In genomic region chr1:82838066-82838465, GRCh38 we compare ENCODE assay signal across 1 cellular context.
TF ChIP-seq lines count a peak whose summit lies in the region.

No MANE protein-coding gene starts in this region.

TF ChIP-seq in H1, 55 proteins besides CTCF, POLR2A, EP300 and RAD21 (continued from another document):
- TF ChIP-seq, protein P1, sequence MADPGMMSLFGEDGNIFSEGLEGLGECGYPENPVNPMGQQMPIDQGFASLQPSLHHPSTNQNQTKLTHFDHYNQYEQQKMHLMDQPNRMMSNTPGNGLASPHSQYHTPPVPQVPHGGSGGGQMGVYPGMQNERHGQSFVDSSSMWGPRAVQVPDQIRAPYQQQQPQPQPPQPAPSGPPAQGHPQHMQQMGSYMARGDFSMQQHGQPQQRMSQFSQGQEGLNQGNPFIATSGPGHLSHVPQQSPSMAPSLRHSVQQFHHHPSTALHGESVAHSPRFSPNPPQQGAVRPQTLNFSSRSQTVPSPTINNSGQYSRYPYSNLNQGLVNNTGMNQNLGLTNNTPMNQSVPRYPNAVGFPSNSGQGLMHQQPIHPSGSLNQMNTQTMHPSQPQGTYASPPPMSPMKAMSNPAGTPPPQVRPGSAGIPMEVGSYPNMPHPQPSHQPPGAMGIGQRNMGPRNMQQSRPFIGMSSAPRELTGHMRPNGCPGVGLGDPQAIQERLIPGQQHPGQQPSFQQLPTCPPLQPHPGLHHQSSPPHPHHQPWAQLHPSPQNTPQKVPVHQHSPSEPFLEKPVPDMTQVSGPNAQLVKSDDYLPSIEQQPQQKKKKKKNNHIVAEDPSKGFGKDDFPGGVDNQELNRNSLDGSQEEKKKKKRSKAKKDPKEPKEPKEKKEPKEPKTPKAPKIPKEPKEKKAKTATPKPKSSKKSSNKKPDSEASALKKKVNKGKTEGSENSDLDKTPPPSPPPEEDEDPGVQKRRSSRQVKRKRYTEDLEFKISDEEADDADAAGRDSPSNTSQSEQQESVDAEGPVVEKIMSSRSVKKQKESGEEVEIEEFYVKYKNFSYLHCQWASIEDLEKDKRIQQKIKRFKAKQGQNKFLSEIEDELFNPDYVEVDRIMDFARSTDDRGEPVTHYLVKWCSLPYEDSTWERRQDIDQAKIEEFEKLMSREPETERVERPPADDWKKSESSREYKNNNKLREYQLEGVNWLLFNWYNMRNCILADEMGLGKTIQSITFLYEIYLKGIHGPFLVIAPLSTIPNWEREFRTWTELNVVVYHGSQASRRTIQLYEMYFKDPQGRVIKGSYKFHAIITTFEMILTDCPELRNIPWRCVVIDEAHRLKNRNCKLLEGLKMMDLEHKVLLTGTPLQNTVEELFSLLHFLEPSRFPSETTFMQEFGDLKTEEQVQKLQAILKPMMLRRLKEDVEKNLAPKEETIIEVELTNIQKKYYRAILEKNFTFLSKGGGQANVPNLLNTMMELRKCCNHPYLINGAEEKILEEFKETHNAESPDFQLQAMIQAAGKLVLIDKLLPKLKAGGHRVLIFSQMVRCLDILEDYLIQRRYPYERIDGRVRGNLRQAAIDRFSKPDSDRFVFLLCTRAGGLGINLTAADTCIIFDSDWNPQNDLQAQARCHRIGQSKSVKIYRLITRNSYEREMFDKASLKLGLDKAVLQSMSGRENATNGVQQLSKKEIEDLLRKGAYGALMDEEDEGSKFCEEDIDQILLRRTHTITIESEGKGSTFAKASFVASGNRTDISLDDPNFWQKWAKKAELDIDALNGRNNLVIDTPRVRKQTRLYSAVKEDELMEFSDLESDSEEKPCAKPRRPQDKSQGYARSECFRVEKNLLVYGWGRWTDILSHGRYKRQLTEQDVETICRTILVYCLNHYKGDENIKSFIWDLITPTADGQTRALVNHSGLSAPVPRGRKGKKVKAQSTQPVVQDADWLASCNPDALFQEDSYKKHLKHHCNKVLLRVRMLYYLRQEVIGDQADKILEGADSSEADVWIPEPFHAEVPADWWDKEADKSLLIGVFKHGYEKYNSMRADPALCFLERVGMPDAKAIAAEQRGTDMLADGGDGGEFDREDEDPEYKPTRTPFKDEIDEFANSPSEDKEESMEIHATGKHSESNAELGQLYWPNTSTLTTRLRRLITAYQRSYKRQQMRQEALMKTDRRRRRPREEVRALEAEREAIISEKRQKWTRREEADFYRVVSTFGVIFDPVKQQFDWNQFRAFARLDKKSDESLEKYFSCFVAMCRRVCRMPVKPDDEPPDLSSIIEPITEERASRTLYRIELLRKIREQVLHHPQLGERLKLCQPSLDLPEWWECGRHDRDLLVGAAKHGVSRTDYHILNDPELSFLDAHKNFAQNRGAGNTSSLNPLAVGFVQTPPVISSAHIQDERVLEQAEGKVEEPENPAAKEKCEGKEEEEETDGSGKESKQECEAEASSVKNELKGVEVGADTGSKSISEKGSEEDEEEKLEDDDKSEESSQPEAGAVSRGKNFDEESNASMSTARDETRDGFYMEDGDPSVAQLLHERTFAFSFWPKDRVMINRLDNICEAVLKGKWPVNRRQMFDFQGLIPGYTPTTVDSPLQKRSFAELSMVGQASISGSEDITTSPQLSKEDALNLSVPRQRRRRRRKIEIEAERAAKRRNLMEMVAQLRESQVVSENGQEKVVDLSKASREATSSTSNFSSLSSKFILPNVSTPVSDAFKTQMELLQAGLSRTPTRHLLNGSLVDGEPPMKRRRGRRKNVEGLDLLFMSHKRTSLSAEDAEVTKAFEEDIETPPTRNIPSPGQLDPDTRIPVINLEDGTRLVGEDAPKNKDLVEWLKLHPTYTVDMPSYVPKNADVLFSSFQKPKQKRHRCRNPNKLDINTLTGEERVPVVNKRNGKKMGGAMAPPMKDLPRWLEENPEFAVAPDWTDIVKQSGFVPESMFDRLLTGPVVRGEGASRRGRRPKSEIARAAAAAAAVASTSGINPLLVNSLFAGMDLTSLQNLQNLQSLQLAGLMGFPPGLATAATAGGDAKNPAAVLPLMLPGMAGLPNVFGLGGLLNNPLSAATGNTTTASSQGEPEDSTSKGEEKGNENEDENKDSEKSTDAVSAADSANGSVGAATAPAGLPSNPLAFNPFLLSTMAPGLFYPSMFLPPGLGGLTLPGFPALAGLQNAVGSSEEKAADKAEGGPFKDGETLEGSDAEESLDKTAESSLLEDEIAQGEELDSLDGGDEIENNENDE (IDR thresholded peaks at IDR 0.05; ENCODE audit: insufficient replicate concordance, low read length), result no peak
